Comparison of ENCODE assay signal across 12 cellular contexts in the genomic region with DNA sequence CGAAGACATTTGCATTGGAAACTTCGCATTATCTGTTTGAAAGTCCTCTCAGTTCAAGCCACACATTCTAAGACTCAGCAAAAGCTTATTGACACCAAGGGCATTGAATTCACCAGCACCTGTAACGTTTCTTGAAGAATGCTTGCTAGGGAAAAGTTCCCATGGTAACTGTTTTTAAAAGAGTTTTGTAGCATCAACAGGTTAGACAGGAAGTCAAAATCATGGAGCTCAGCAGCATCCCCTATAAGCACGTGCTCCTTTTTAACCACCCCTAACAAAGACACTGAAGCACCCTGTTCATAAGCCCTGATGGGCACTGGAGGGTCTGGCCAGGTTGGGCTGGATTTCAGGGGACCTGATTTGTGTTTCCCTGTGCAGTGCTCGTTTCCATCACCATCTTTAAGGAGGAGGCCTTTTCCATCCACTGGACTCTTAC.
DNase-seq lines count a peak whose midpoint lies in the region; ATAC-seq, FAIRE-seq and TF ChIP-seq lines count a peak whose summit lies in the region.
"Had no signal": no experiment of that assay in that cellular context is flagged by ENCODE, and none has a peak within 500 bp of the region (broad histone marks: within the 10 kb centered on the region; RNA-seq: fewer than 3 reads in every experiment).

No MANE protein-coding gene starts in this region.

- POLR2A ChIA-PET in MCF 10A (lab: Yijun Ruan, JAX): interaction anchor here (1.4 kb wide), 1 partner anchor 28 kb away, joined by 3 read pairs; no protein-coding TSS in a partner anchor

- no peaks in the 10 kb centered on the region for H3K9me3 ChIP-seq in breast epithelium
- no peaks in the 10 kb centered on the region for H3K9me3 ChIP-seq in kidney (ENCODE audit: control insufficient read depth in 1 of 2, low read length in 2 of 2)
- H3K9me3 ChIP-seq in transverse colon: no peaks in the 10 kb centered on the region
- H3K9me3 ChIP-seq: neutrophil had no signal

- H3K4me1 Mint-ChIP-seq in MCF 10A (ENCODE audit: insufficient read depth, unreplicated experiment) (peaks cover 20% of the 10 kb centered on the region), chondrocyte (ENCODE audit: low read depth) (peaks cover 61% of the 10 kb centered on the region)

- in situ Hi-C loops in transverse colon (cut with MboI; ENCODE audit: low pct_ligation_motif_present in 1 of 4, low pct_unique_long_range_greater_than_20kb in 1 of 4, low sequenced_read_pairs in 3 of 4): no loop called here

- H3K36me3 ChIP-seq in breast epithelium: no peaks in the 10 kb centered on the region
- peaks cover 2 to 8% of the 10 kb centered on the region in 2 donors for H3K36me3 ChIP-seq in kidney (ENCODE audit: control insufficient read depth in 1 of 2, insufficient read depth in 2 of 2, low read length in 2 of 2)
- no peaks in the 10 kb centered on the region for H3K36me3 ChIP-seq in transverse colon
- H3K36me3 ChIP-seq: neutrophil had no signal

- H3K9me3 Mint-ChIP-seq in MCF 10A (ENCODE audit: unreplicated experiment) (no peaks in the 10 kb centered on the region), chondrocyte (ENCODE audit: low read depth) (no peaks in the 10 kb centered on the region)

- no peak overlapping the region for H3K27ac Mint-ChIP-seq in MCF 10A (ENCODE audit: low read depth, unreplicated experiment)
- no peak overlapping the region for H3K27ac Mint-ChIP-seq in chondrocyte (ENCODE audit: unreplicated experiment)

- H3K4me3 Mint-ChIP-seq in MCF 10A (ENCODE audit: unreplicated experiment) (no peak overlapping the region), chondrocyte (ENCODE audit: unreplicated experiment) (no peak overlapping the region)

- CTCF ChIA-PET in MCF 10A (lab: Yijun Ruan, JAX): interaction anchor here (0.7 to 1.6 kb wide), 3 partner anchors 28 to 328 kb away, joined by 3 to 4 read pairs (median 3); no protein-coding TSS in a partner anchor

- DNase-seq in breast epithelium (ENCODE audit: low spot score in 2 of 2): no peak
- DNase-seq in MCF 10A (ENCODE audit: unreplicated experiment): no peak
- no peak for DNase-seq in kidney
- no peak for DNase-seq in transverse colon
- no peak for DNase-seq in NCI-H1048 (lab: John Stamatoyannopoulos, UW)
- DNase-seq in chondrocyte (ENCODE audit: low spot score): no peak
- DNase-seq in HT-29 (ENCODE audit: low spot score): no peak
- DNase-seq: activated CD4-positive, CD25-positive, alpha-beta regulatory T cell; glutamatergic neuron; H7 had no signal

- peaks cover 4 to 30% of the 10 kb centered on the region in 2 donors for H3K4me1 ChIP-seq in breast epithelium
- H3K4me1 ChIP-seq in kidney (ENCODE audit: control insufficient read depth in 1 of 2, insufficient read depth in 1 of 2, low read depth in 1 of 2, low read length in 2 of 2): peaks cover 37 to 46% of the 10 kb centered on the region in 2 donors
- peaks cover 27 to 36% (median 31%) of the 10 kb centered on the region in 4 donors for H3K4me1 ChIP-seq in transverse colon

- ATAC-seq in HG03520 (IDR thresholded peaks at IDR 0.05; ENCODE audit: unreplicated experiment): peak; percentile 14

- TF ChIP-seq EP300 in transverse colon (IDR thresholded peaks at IDR 0.05; ENCODE audit: low read depth): no peak

- TF ChIP-seq CTCF in breast epithelium (IDR thresholded peaks at IDR 0.05): no peak
- TF ChIP-seq CTCF in MCF 10A (IDR thresholded peaks at IDR 0.05; ENCODE audit: unreplicated experiment): no peak
- no peak for TF ChIP-seq CTCF in kidney (IDR thresholded peaks at IDR 0.05; ENCODE audit: borderline replicate concordance, extremely low read depth, insufficient read depth)
- no peak for TF ChIP-seq CTCF in transverse colon (IDR thresholded peaks at IDR 0.05)
- no peak for TF ChIP-seq CTCF in chondrocyte (IDR thresholded peaks at IDR 0.05)

- intact Hi-C loops in breast epithelium (cut with DNase I; ENCODE audit: low total_unique reads): loop anchor here (1.0 kb wide), 1 partner anchor 43 kb away; no protein-coding TSS in a partner anchor
- intact Hi-C loops in MCF 10A (cut with micrococcal nuclease): no loop called here
- intact Hi-C loops in kidney (cut with DNase I): no loop called here
- intact Hi-C loops in transverse colon (cut with DNase I; ENCODE audit: low total_unique reads): no loop called here

- H3K27ac ChIP-seq in breast epithelium (peak overlapping the region; percentile 90 to 91), kidney (ENCODE audit: low read depth in 2 of 2, low read length in 2 of 2) (peak overlapping the region; percentile 90 to 93), transverse colon (peak overlapping the region; percentile 68 to 76 (median 76))
- H3K27ac ChIP-seq: neutrophil had no signal

- no peak for FAIRE-seq in kidney (lab: Jason Lieb, UNC)

- peak overlapping the region; percentile 31 to 91 for H3K9ac ChIP-seq in kidney (ENCODE audit: low read length in 2 of 2)

- H3K4me3 ChIP-seq in breast epithelium (peak overlapping the region in 1 of 3 donors; percentile 45), kidney (ENCODE audit: low read length in 2 of 2) (peak overlapping the region; percentile 58 to 76), transverse colon (no peak overlapping the region)

- H3K36me3 Mint-ChIP-seq in MCF 10A (ENCODE audit: insufficient read depth, unreplicated experiment) (no peaks in the 10 kb centered on the region), chondrocyte (ENCODE audit: low read depth) (peaks cover 8% of the 10 kb centered on the region)

- H3K27me3 Mint-ChIP-seq in MCF 10A (ENCODE audit: insufficient read depth, unreplicated experiment) (no peaks in the 10 kb centered on the region), chondrocyte (ENCODE audit: low read depth) (no peaks in the 10 kb centered on the region)

- WGBS in transverse colon (ENCODE audit: low coverage in 1 of 2), 2 donors: 86 to 94% methylated on average over 3 to 5 of the region's 5 CpGs

- H3K27me3 ChIP-seq in breast epithelium (no peaks in the 10 kb centered on the region), transverse colon (no peaks in the 10 kb centered on the region)
- H3K27me3 ChIP-seq: neutrophil had no signal

- no peak for TF ChIP-seq POLR2A in breast epithelium (IDR thresholded peaks at IDR 0.05)
- TF ChIP-seq POLR2A in transverse colon (IDR thresholded peaks at IDR 0.05): no peak

- BruUV-seq in MCF 10A (replicated peaks; lab: Mats Ljungman, UMichigan): no TSS peak

Comparison
In these comparisons a context has a peak if more than half of its experiments do, and no peak if none do; other contexts are left out.
1. H3K4me3 ChIP-seq: peak in kidney (2 of 2); none in transverse colon (0 of 4).
2. Peak in every context shown above with its lines, with median percentiles within 50 percentile points of each other: H3K27ac ChIP-seq.